1 cellular context compared by ENCODE assay signal in genomic region chr22:43812149-43812842, GRCh38.
TF ChIP-seq lines count a peak whose summit lies in the region.

A gene with protein sequence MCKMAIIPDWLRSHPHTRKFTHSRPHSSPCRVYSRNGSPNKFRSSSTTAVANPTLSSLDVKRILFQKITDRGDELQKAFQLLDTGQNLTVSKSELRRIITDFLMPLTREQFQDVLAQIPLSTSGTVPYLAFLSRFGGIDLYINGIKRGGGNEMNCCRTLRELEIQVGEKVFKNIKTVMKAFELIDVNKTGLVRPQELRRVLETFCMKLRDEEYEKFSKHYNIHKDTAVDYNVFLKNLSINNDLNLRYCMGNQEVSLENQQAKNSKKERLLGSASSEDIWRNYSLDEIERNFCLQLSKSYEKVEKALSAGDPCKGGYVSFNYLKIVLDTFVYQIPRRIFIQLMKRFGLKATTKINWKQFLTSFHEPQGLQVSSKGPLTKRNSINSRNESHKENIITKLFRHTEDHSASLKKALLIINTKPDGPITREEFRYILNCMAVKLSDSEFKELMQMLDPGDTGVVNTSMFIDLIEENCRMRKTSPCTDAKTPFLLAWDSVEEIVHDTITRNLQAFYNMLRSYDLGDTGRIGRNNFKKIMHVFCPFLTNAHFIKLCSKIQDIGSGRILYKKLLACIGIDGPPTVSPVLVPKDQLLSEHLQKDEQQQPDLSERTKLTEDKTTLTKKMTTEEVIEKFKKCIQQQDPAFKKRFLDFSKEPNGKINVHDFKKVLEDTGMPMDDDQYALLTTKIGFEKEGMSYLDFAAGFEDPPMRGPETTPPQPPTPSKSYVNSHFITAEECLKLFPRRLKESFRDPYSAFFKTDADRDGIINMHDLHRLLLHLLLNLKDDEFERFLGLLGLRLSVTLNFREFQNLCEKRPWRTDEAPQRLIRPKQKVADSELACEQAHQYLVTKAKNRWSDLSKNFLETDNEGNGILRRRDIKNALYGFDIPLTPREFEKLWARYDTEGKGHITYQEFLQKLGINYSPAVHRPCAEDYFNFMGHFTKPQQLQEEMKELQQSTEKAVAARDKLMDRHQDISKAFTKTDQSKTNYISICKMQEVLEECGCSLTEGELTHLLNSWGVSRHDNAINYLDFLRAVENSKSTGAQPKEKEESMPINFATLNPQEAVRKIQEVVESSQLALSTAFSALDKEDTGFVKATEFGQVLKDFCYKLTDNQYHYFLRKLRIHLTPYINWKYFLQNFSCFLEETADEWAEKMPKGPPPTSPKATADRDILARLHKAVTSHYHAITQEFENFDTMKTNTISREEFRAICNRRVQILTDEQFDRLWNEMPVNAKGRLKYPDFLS (N-terminal part only) (minus strand): TSS chr22:43812305. CDS start chr22:43782318, 29,987 bp downstream.

TF ChIP-seq in H1, 55 proteins besides CTCF, POLR2A, EP300 and RAD21 (continues in another document):
- TF ChIP-seq HDAC6 (IDR thresholded peaks at IDR 0.05; ENCODE audit: low read depth, low read length) (no peak), ASH2L (IDR thresholded peaks at IDR 0.05; ENCODE audit: low read length) (peak; percentile 72), SIRT6 (IDR thresholded peaks at IDR 0.05; ENCODE audit: low read length) (no peak), BACH1 (IDR thresholded peaks at IDR 0.05; ENCODE audit: low read length) (no peak), KDM4A (IDR thresholded peaks at IDR 0.05; ENCODE audit: low read depth, low read length, severe bottlenecking) (peak; percentile 94), KDM1A (IDR thresholded peaks at IDR 0.05; ENCODE audit: borderline replicate concordance, low read length) (no peak), EGR1 (IDR thresholded peaks at IDR 0.05; ENCODE audit: borderline replicate concordance, low read depth, low read length) (peak; percentile 42; the same call in 1 of the 2 replicates), JUND (IDR thresholded peaks at IDR 0.05; ENCODE audit: low read length) (no peak), ATF3 (IDR thresholded peaks at IDR 0.05; ENCODE audit: insufficient read depth, low read depth, low read length) (no peak), CBX8 (IDR thresholded peaks at IDR 0.05; ENCODE audit: borderline replicate concordance, low read depth, low read length) (no peak), SP2 (IDR thresholded peaks at IDR 0.05; ENCODE audit: low read length) (no peak), BRCA1 (IDR thresholded peaks at IDR 0.05; ENCODE audit: low read depth, low read length) (no peak), SP1 (IDR thresholded peaks at IDR 0.05; ENCODE audit: low read depth, low read length) (peak; percentile 97), HDAC2 (IDR thresholded peaks at IDR 0.05; ENCODE audit: borderline replicate concordance in 1 of 2, low read depth in 2 of 2, low read length in 2 of 2) (0 out of 4 replicates have a peak, but pooled peaks of 1 of the 2 experiments have one; percentile 28), TEAD4 (IDR thresholded peaks at IDR 0.05; ENCODE audit: low read depth, low read length) (no peak), POLR2AphosphoS5 (IDR thresholded peaks at IDR 0.05; ENCODE audit: low read depth, low read length) (peak; percentile 67; the same call in 1 of the 2 replicates), CTBP2 (IDR thresholded peaks at IDR 0.05; ENCODE audit: borderline replicate concordance, insufficient read depth, insufficient read length, low read length) (no peak), RNF2 (IDR thresholded peaks at IDR 0.05; ENCODE audit: borderline replicate concordance, low read depth, low read length, missing control alignments, poor library complexity, severe bottlenecking) (no peak), POU5F1 (IDR thresholded peaks at IDR 0.05; ENCODE audit: low read depth, low read length) (no peak), SP4 (IDR thresholded peaks at IDR 0.05; ENCODE audit: low read length) (no peak), YY1 (IDR thresholded peaks at IDR 0.05; ENCODE audit: low read depth, low read length) (0 out of 2 replicates have a peak, but pooled peaks have one; percentile 6), SIX5 (IDR thresholded peaks at IDR 0.05; ENCODE audit: low read depth, low read length) (no peak), GTF2F1 (IDR thresholded peaks at IDR 0.05; ENCODE audit: borderline replicate concordance, low read depth, low read length) (no peak), SIN3A (conservative IDR thresholded peaks at IDR 0.05 in 1 of 2, IDR thresholded peaks at IDR 0.05 in 1 of 2; ENCODE audit: low read depth in 1 of 2, low read length in 2 of 2) (peak; percentile 94 to 99), TCF12 (IDR thresholded peaks at IDR 0.05; ENCODE audit: low read depth, low read length) (no peak), NANOG (IDR thresholded peaks at IDR 0.05; ENCODE audit: insufficient read depth, low read depth, low read length, poor library complexity, severe bottlenecking) (no peak), RBBP5 (IDR thresholded peaks at IDR 0.05; ENCODE audit: borderline replicate concordance, low read depth, low read length) (no peak; the same call in 1 of the 2 replicates), RFX5 (IDR thresholded peaks at IDR 0.05; ENCODE audit: borderline replicate concordance, low read depth, low read length) (no peak), NRF1 (IDR thresholded peaks at IDR 0.05; ENCODE audit: low read depth, low read length) (no peak), EZH2 (IDR thresholded peaks at IDR 0.05; ENCODE audit: low read depth, low read length, severe bottlenecking) (no peak), BCL11A (IDR thresholded peaks at IDR 0.05; ENCODE audit: low read depth in 2 of 2, low read length in 2 of 2) (no peak), CREB1 (IDR thresholded peaks at IDR 0.05) (no peak; the same call in none of the 2 replicates), ZNF274 (IDR thresholded peaks at IDR 0.05; ENCODE audit: borderline replicate concordance, extremely low read depth, low read length) (no peak), FOSL1 (IDR thresholded peaks at IDR 0.05; ENCODE audit: insufficient read depth, low read depth, low read length) (no peak), CHD7 (IDR thresholded peaks at IDR 0.05; ENCODE audit: insufficient replicate concordance, low read length) (no peak), SAP30 (IDR thresholded peaks at IDR 0.05; ENCODE audit: insufficient read depth, insufficient replicate concordance, low read length) (peak; percentile 2), CHD2 (IDR thresholded peaks at IDR 0.05; ENCODE audit: low read length) (peak; percentile 89), PHF8 (conservative IDR thresholded peaks at IDR 0.05; ENCODE audit: low read depth, low read length) (peak; percentile 90), RXRA (IDR thresholded peaks at IDR 0.05; ENCODE audit: insufficient read depth, low read depth, low read length) (no peak), GABPA (IDR thresholded peaks at IDR 0.05; ENCODE audit: borderline replicate concordance, insufficient read depth, low read length) (peak; percentile 93), KDM5A (IDR thresholded peaks at IDR 0.05; ENCODE audit: low read length) (no peak), MAFK (IDR thresholded peaks at IDR 0.05; ENCODE audit: low read depth, low read length) (no peak), CBX5 (IDR thresholded peaks at IDR 0.05; ENCODE audit: low read depth, low read length) (no peak), SUZ12 (IDR thresholded peaks at IDR 0.05; ENCODE audit: low read length) (no peak), SRF (IDR thresholded peaks at IDR 0.05; ENCODE audit: low read depth, low read length) (no peak), CHD1 (IDR thresholded peaks at IDR 0.05; ENCODE audit: low read depth, low read length) (no peak)
- TF ChIP-seq, protein P1, sequence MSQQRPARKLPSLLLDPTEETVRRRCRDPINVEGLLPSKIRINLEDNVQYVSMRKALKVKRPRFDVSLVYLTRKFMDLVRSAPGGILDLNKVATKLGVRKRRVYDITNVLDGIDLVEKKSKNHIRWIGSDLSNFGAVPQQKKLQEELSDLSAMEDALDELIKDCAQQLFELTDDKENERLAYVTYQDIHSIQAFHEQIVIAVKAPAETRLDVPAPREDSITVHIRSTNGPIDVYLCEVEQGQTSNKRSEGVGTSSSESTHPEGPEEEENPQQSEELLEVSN (IDR thresholded peaks at IDR 0.05) = peak; percentile 100
- TF ChIP-seq, protein P2, sequence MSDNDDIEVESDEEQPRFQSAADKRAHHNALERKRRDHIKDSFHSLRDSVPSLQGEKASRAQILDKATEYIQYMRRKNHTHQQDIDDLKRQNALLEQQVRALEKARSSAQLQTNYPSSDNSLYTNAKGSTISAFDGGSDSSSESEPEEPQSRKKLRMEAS (IDR thresholded peaks at IDR 0.05) = peak; percentile 83
- TF ChIP-seq, protein P3, sequence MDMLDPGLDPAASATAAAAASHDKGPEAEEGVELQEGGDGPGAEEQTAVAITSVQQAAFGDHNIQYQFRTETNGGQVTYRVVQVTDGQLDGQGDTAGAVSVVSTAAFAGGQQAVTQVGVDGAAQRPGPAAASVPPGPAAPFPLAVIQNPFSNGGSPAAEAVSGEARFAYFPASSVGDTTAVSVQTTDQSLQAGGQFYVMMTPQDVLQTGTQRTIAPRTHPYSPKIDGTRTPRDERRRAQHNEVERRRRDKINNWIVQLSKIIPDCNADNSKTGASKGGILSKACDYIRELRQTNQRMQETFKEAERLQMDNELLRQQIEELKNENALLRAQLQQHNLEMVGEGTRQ (IDR thresholded peaks at IDR 0.05; ENCODE audit: low read length) = no peak
- TF ChIP-seq, protein P4, sequence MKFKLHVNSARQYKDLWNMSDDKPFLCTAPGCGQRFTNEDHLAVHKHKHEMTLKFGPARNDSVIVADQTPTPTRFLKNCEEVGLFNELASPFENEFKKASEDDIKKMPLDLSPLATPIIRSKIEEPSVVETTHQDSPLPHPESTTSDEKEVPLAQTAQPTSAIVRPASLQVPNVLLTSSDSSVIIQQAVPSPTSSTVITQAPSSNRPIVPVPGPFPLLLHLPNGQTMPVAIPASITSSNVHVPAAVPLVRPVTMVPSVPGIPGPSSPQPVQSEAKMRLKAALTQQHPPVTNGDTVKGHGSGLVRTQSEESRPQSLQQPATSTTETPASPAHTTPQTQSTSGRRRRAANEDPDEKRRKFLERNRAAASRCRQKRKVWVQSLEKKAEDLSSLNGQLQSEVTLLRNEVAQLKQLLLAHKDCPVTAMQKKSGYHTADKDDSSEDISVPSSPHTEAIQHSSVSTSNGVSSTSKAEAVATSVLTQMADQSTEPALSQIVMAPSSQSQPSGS (IDR thresholded peaks at IDR 0.05; ENCODE audit: low read length) = 0 out of 2 replicates have a peak, but pooled peaks have one; percentile 27
